25 cellular contexts compared by ENCODE assay signal in genomic region chr1:31778763-31779488, GRCh38. TPM values are rescaled to one million over a fixed set of nuclear protein-coding genes. Genes with fewer than 3 reads are reported as not detected.
A peak's percentile ranks its signal among the peaks of the same experiment; 100 is the strongest.
DNase-seq lines count a peak whose midpoint lies in the region; ATAC-seq, FAIRE-seq and TF ChIP-seq lines count a peak whose summit lies in the region.
"Had no signal": no experiment of that assay in that cellular context is flagged by ENCODE, and none has a peak within 500 bp of the region (broad histone marks: within the 10 kb centered on the region; RNA-seq: fewer than 3 reads in every experiment).

No MANE protein-coding gene starts in this region.

- H3K27me3 ChIP-seq in left ventricle myocardium inferior (ENCODE audit: low read depth) (peaks cover 44% of the 10 kb centered on the region), bronchial epithelial cell (ENCODE audit: control insufficient read depth, insufficient read depth, low read length) (peaks cover 3% of the 10 kb centered on the region)
- peaks cover 30 to 40% (median 37%) of the 10 kb centered on the region in 11 experiments for H3K27me3 ChIP-seq in BLaER1 treated with 17β-estradiol and CSF1 and Interleukin-3, amounts not matched to agents 10 nM and 100 nM

- no peak overlapping the region for H3K4me3 ChIP-seq in left ventricle myocardium inferior
- H3K4me3 ChIP-seq in BLaER1 treated with 17β-estradiol and CSF1 and Interleukin-3, amounts not matched to agents 10 nM and 100 nM, result no peak overlapping the region
- no peak overlapping the region for H3K4me3 ChIP-seq in bronchial epithelial cell (ENCODE audit: low read depth, low read length)
- H3K4me3 ChIP-seq: GM12878 had no signal

- no peaks in the 10 kb centered on the region for H3K36me3 ChIP-seq in left ventricle myocardium inferior
- no peaks in the 10 kb centered on the region for H3K36me3 ChIP-seq in BLaER1 treated with 17β-estradiol and CSF1 and Interleukin-3, amounts not matched to agents 10 nM and 100 nM
- H3K36me3 ChIP-seq in bronchial epithelial cell (ENCODE audit: control insufficient read depth, insufficient read depth, low read length), result no peaks in the 10 kb centered on the region

- H3K9ac ChIP-seq in BLaER1 treated with 17β-estradiol and CSF1 and Interleukin-3, amounts not matched to agents 10 nM and 100 nM, result no peak overlapping the region
- H3K9ac ChIP-seq: KMS-11 had no signal

- H3K9me3 ChIP-seq in left ventricle myocardium inferior (replicated peaks), result no peaks in the 10 kb centered on the region
- H3K9me3 ChIP-seq in BLaER1 treated with 17β-estradiol and CSF1 and Interleukin-3, amounts not matched to agents 10 nM and 100 nM (replicated peaks in 1 of 11), result no peaks in the 10 kb centered on the region

- H3K27ac ChIP-seq in left ventricle myocardium inferior (replicated peaks), result no peak overlapping the region
- H3K27ac ChIP-seq in BLaER1 treated with 17β-estradiol and CSF1 and Interleukin-3, amounts not matched to agents 10 nM and 100 nM, result no peak overlapping the region
- H3K27ac ChIP-seq: KMS-11 had no signal

- no peak for TF ChIP-seq CTCF in left ventricle myocardium inferior (IDR thresholded peaks at IDR 0.05; ENCODE audit: borderline replicate concordance)
- TF ChIP-seq CTCF in bronchial epithelial cell (IDR thresholded peaks at IDR 0.05; ENCODE audit: insufficient read depth, low read length, severe bottlenecking), result no peak

- H3K4me2 ChIP-seq in BLaER1 treated with 17β-estradiol and CSF1 and Interleukin-3, amounts not matched to agents 10 nM and 100 nM, result peak overlapping the region in 6 of 11 experiments; percentile 37 to 72 (median 64); a peak in 5 of 22 replicates
- H3K4me2 ChIP-seq: KMS-11 had no signal

- H3K4me1 ChIP-seq in left ventricle myocardium inferior, result peaks cover 20% of the 10 kb centered on the region
- peaks cover 21 to 45% (median 41%) of the 10 kb centered on the region in 10 experiments for H3K4me1 ChIP-seq in BLaER1 treated with 17β-estradiol and CSF1 and Interleukin-3, amounts not matched to agents 10 nM and 100 nM

- H4K20me1 ChIP-seq in BLaER1 treated with 17β-estradiol and CSF1 and Interleukin-3, amounts not matched to agents 10 nM and 100 nM, result 0 out of 22 replicates have a peak, but pooled peaks cover 0 to under 1% (median 0%) of the 10 kb centered on the region in 11 experiments

- ATAC-seq in Right ventricle myocardium inferior (no peak), GM19397 (IDR thresholded peaks at IDR 0.05; ENCODE audit: unreplicated experiment) (no peak)
- ATAC-seq: GM12878 had no signal

- DNase-seq in Right ventricle myocardium inferior (ENCODE audit: missing footprints) (peak; percentile 15), left ventricle myocardium inferior (no peak), bronchial epithelial cell (ENCODE audit: low read depth) (no peak), EL (no peak), NCI-H446 (lab: John Stamatoyannopoulos, UW) (no peak)
- DNase-seq: CD4-positive, CD25-positive, alpha-beta regulatory T cell; DMS53; GDM1; GOT3; HCEC 1CT; IMR-90; NCI-H1048; NCI-H1694; NCI-H2029 treated with DMSO at 0.1 percent for 48 hours; NCI-H2171 treated with DMSO at 0.1 percent for 48 hours; NCI-H524 treated with DMSO at 0.1 percent for 48 hours; NCI-H774; RPMI8226; SHP77 had no signal

- intact Hi-C loops in Right ventricle myocardium inferior (cut with DNase I) (no loop called here), left ventricle myocardium inferior (cut with micrococcal nuclease) (no loop called here)

- peak; percentile 52 for FAIRE-seq in bronchial epithelial cell (lab: Jason Lieb, UNC)
- FAIRE-seq: GM12878 had no signal

RNA-seq across cellular contexts. Expression of gene ADGRB2, which starts 14.8 kb away (rescaled TPM):
- total RNA-seq in Right ventricle myocardium inferior (16.1 TPM), left ventricle myocardium inferior (12.1 TPM), bronchial epithelial cell (0.53 and 0.64 TPM in 2 replicates)

RNA-seq across cellular contexts. Expression of gene SPOCD1, which starts 36.9 kb away (rescaled TPM):
- total RNA-seq in Right ventricle myocardium inferior, result not detected
- total RNA-seq in left ventricle myocardium inferior, result not detected
- total RNA-seq in bronchial epithelial cell, result 1.1 and 4.9 TPM in 2 replicates
- total RNA-seq: B cell; T-helper 1 cell treated with Interleukin-12 subunit alpha and Interleukin-12 subunit beta and Interleukin-4 antibody, amounts not matched to agents 30 ng/mL and 1 ng/mL, for 36 hours had no signal
